ENCODE assay signal across 8 cellular contexts in genomic region chr18:28175930-28176673, GRCh38. TPM values are rescaled to one million over a fixed set of nuclear protein-coding genes. Genes with fewer than 3 reads are reported as not detected.
DNase-seq lines count a peak whose midpoint lies in the region; ATAC-seq and FAIRE-seq lines count a peak whose summit lies in the region.

No MANE protein-coding gene starts in this region.

- H3K4me1 ChIP-seq in esophagus (ENCODE audit: control insufficient read depth in 2 of 2, insufficient read depth in 2 of 2, low read length in 1 of 2): peaks cover 2 to 7% of the 10 kb centered on the region in 2 donors

- POLR2A ChIA-PET in naive thymus-derived CD8-positive, alpha-beta T cell (lab: Charles Lee): no interaction called here

- DNase-seq in activated naive CD4-positive, alpha-beta T cell treated with Interleukin-2 at 50 U/mL for 16 hours: no peak
- DNase-seq in RCC 7860 (ENCODE audit: low spot score): peak; percentile 21
- DNase-seq in naive thymus-derived CD8-positive, alpha-beta T cell: no peak
- DNase-seq in left colon: no peak

- intact Hi-C loops in left colon (cut with DNase I, micrococcal nuclease): no loop called here

- no peaks in the 10 kb centered on the region for H3K9me3 ChIP-seq in esophagus (ENCODE audit: control insufficient read depth in 2 of 2, insufficient read depth in 1 of 2, low read depth in 1 of 2, low read length in 1 of 2)

- H3K27ac ChIP-seq in esophagus (ENCODE audit: low read depth in 2 of 2, low read length in 1 of 2): no peak overlapping the region

- peaks cover 0 to 31% of the 10 kb centered on the region in 2 donors for H3K27me3 ChIP-seq in esophagus (ENCODE audit: control insufficient read depth in 1 of 2, insufficient read depth in 2 of 2, low read length in 2 of 2)

- peak overlapping the region; percentile 32 for H3K4me3 Mint-ChIP-seq in activated naive CD4-positive, alpha-beta T cell treated with anti-CD3 and anti-CD28 coated beads, Interleukin-2, amount 50 U/mL, for 24 hours
- peak overlapping the region; percentile 53 to 86 (median 71) for H3K4me3 Mint-ChIP-seq in naive thymus-derived CD8-positive, alpha-beta T cell

- peak overlapping the region; percentile 21 for H3K27ac Mint-ChIP-seq in activated naive CD4-positive, alpha-beta T cell treated with anti-CD3 and anti-CD28 coated beads, Interleukin-2, amount 50 U/mL, for 24 hours
- H3K27ac Mint-ChIP-seq in naive thymus-derived CD8-positive, alpha-beta T cell: no peak overlapping the region

- no peaks in the 10 kb centered on the region for H3K36me3 Mint-ChIP-seq in activated naive CD4-positive, alpha-beta T cell treated with anti-CD3 and anti-CD28 coated beads, Interleukin-2, amount 50 U/mL, for 24 hours
- H3K36me3 Mint-ChIP-seq in naive thymus-derived CD8-positive, alpha-beta T cell: peaks cover 0 to 12% (median 9%) of the 10 kb centered on the region in 3 donors

- peaks cover 45% of the 10 kb centered on the region for H3K27me3 Mint-ChIP-seq in activated naive CD4-positive, alpha-beta T cell treated with anti-CD3 and anti-CD28 coated beads, Interleukin-2, amount 50 U/mL, for 24 hours
- peaks cover 22 to 52% (median 40%) of the 10 kb centered on the region in 5 donors for H3K27me3 Mint-ChIP-seq in naive thymus-derived CD8-positive, alpha-beta T cell

- peaks cover 13% of the 10 kb centered on the region for H3K4me1 Mint-ChIP-seq in activated naive CD4-positive, alpha-beta T cell treated with anti-CD3 and anti-CD28 coated beads, Interleukin-2, amount 50 U/mL, for 24 hours
- H3K4me1 Mint-ChIP-seq in naive thymus-derived CD8-positive, alpha-beta T cell: peaks cover 9 to 16% (median 14%) of the 10 kb centered on the region in 4 donors

- H3K9me3 Mint-ChIP-seq in activated naive CD4-positive, alpha-beta T cell treated with anti-CD3 and anti-CD28 coated beads, Interleukin-2, amount 50 U/mL, for 24 hours: peaks cover 10% of the 10 kb centered on the region
- H3K9me3 Mint-ChIP-seq in naive thymus-derived CD8-positive, alpha-beta T cell: peaks cover 0 to 13% (median 2%) of the 10 kb centered on the region in 9 donors

- ATAC-seq in naive thymus-derived CD8-positive, alpha-beta T cell: no peak
- ATAC-seq in HG02870 (IDR thresholded peaks at IDR 0.05; ENCODE audit: unreplicated experiment) (no peak), GM18517 (IDR thresholded peaks at IDR 0.05; ENCODE audit: unreplicated experiment) (no peak), left colon (no peak)

- FAIRE-seq in RCC 7860 (lab: Jason Lieb, UNC): no peak

- WGBS in esophagus, 2 donors: 2% methylated on average over 40 of the region's 40 CpGs

- H3K4me3 ChIP-seq in esophagus (ENCODE audit: low read depth in 1 of 2, low read length in 2 of 2): peak overlapping the region; percentile 43 to 51

- H3K36me3 ChIP-seq in esophagus (ENCODE audit: control insufficient read depth in 2 of 2, insufficient read depth in 2 of 2, low read length in 1 of 2): no peaks in the 10 kb centered on the region

RNA-seq across cellular contexts. Expression of gene CDH2, which starts 0.8 kb away (rescaled TPM):
- under 1 TPM; 0.12 to 0.38 TPM for polyA plus RNA-seq in esophagus
- total RNA-seq in naive thymus-derived CD8-positive, alpha-beta T cell: not detected
- not detected for polyA plus RNA-seq in naive thymus-derived CD8-positive, alpha-beta T cell
- total RNA-seq in left colon: 1 to 10 TPM in 1 of 2 donors, under 1 TPM in 1; 0.98 to 1.8 TPM
